1 cellular context compared by ENCODE assay signal in genomic region chr2:148022882-148023281, GRCh38.
TF ChIP-seq lines count a peak whose summit lies in the region.

No MANE protein-coding gene starts in this region.

TF ChIP-seq in IMR-90, 13 proteins besides CTCF, POLR2A, EP300 and RAD21 (continued from another document):
- no peak for TF ChIP-seq MAFK (IDR thresholded peaks at IDR 0.05; ENCODE audit: low read depth, low read length)
- TF ChIP-seq CHD1 (IDR thresholded peaks at IDR 0.05; ENCODE audit: low read depth, low read length) = no peak
- no peak for TF ChIP-seq FOS (IDR thresholded peaks at IDR 0.05; ENCODE audit: low read depth, low read length)
- TF ChIP-seq NFE2L2 (IDR thresholded peaks at IDR 0.05; ENCODE audit: low read depth, low read length) = no peak
- TF ChIP-seq, protein P1, sequence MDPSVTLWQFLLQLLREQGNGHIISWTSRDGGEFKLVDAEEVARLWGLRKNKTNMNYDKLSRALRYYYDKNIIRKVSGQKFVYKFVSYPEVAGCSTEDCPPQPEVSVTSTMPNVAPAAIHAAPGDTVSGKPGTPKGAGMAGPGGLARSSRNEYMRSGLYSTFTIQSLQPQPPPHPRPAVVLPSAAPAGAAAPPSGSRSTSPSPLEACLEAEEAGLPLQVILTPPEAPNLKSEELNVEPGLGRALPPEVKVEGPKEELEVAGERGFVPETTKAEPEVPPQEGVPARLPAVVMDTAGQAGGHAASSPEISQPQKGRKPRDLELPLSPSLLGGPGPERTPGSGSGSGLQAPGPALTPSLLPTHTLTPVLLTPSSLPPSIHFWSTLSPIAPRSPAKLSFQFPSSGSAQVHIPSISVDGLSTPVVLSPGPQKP (IDR thresholded peaks at IDR 0.05; ENCODE audit: borderline replicate concordance, low read depth, low read length) = no peak
- TF ChIP-seq MXI1 (IDR thresholded peaks at IDR 0.05; ENCODE audit: borderline replicate concordance, low read depth, low read length) = no peak
- TF ChIP-seq BHLHE40 (IDR thresholded peaks at IDR 0.05; ENCODE audit: low read depth, low read length) = no peak
- no peak for TF ChIP-seq RFX5 (IDR thresholded peaks at IDR 0.05; ENCODE audit: low read depth, low read length)
- no peak for TF ChIP-seq SMC3 (IDR thresholded peaks at IDR 0.05; ENCODE audit: low read depth, low read length)
- TF ChIP-seq, protein P2, sequence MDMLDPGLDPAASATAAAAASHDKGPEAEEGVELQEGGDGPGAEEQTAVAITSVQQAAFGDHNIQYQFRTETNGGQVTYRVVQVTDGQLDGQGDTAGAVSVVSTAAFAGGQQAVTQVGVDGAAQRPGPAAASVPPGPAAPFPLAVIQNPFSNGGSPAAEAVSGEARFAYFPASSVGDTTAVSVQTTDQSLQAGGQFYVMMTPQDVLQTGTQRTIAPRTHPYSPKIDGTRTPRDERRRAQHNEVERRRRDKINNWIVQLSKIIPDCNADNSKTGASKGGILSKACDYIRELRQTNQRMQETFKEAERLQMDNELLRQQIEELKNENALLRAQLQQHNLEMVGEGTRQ (IDR thresholded peaks at IDR 0.05; ENCODE audit: low read depth, low read length) = no peak
